Comparison of ENCODE assay signal across 14 cellular contexts in the genomic region with DNA sequence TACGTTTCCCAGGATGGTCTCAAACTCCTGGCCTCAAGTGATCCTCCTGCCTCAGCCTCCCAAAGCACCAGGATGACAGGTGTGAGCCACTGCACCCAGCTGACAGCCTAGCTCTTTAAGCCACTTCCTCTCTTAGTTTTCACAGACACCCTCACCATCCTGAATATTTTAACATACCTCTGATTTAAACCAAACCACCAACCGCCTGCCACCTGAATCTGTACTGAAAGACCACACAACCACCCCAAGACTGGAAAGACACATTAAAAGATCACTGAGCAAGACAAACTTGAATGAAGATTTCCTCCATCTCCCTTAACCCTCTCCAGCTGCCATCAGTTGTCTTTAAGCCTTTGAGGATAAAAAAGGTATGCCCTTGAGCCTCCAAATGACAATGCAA.
A peak's percentile ranks its signal among the peaks of the same experiment; 100 is the strongest.
DNase-seq lines count a peak whose midpoint lies in the region; ATAC-seq lines count a peak whose summit lies in the region.
"Had no signal": no experiment of that assay in that cellular context is flagged by ENCODE, and none has a peak within 500 bp of the region (broad histone marks: within the 10 kb centered on the region; RNA-seq: fewer than 3 reads in every experiment).

No MANE protein-coding gene starts in this region.

- H3K4me3 Mint-ChIP-seq in T-helper 1 cell treated with Interleukin-12 subunit alpha and Interleukin-12 subunit beta and Interleukin-4 antibody, amounts not matched to agents 30 μg/mL and 1 μg/mL, for 36 hours = peak overlapping the region; percentile 43
- peak overlapping the region in 9 of 10 donors; percentile 15 to 79 (median 48) for H3K4me3 Mint-ChIP-seq in naive thymus-derived CD8-positive, alpha-beta T cell

- H3K4me1 Mint-ChIP-seq in T-helper 1 cell treated with Interleukin-12 subunit alpha and Interleukin-12 subunit beta and Interleukin-4 antibody, amounts not matched to agents 30 μg/mL and 1 μg/mL, for 36 hours (ENCODE audit: low read depth) = peaks cover 46% of the 10 kb centered on the region
- H3K4me1 Mint-ChIP-seq in naive thymus-derived CD8-positive, alpha-beta T cell = peaks cover 24 to 70% (median 58%) of the 10 kb centered on the region in 4 donors

- DNase-seq in GF-D8 (lab: John Stamatoyannopoulos, UW) (peak; percentile 31), NCI-H2029 (lab: John Stamatoyannopoulos, UW) (no peak)
- peak in 5 of 10 donors; percentile 25 to 68 (median 40) for DNase-seq in naive thymus-derived CD8-positive, alpha-beta T cell
- DNase-seq: colonic mucosa; DMS79 treated with DMSO at 0.1 percent for 48 hours; foreskin keratinocyte; left lung; pancreas; stimulated activated CD4-positive, alpha-beta T cell treated with anti-CD3 and anti-CD28 coated beads, Interleukin-4, amount 100 ng/mL, for 4 hours; thyroid gland had no signal

- no peaks in the 10 kb centered on the region for H3K27me3 Mint-ChIP-seq in T-helper 1 cell treated with Interleukin-12 subunit alpha and Interleukin-12 subunit beta and Interleukin-4 antibody, amounts not matched to agents 30 μg/mL and 1 μg/mL, for 36 hours (ENCODE audit: low read depth)
- no peaks in the 10 kb centered on the region for H3K27me3 Mint-ChIP-seq in naive thymus-derived CD8-positive, alpha-beta T cell

- ATAC-seq in GM19351 (IDR thresholded peaks at IDR 0.05; ENCODE audit: unreplicated experiment) (peak; percentile 27), GM21717 (IDR thresholded peaks at IDR 0.05; ENCODE audit: unreplicated experiment) (no peak), HG03442 (IDR thresholded peaks at IDR 0.05; ENCODE audit: unreplicated experiment) (no peak)
- ATAC-seq in naive thymus-derived CD8-positive, alpha-beta T cell = peak; percentile 71 to 80
- ATAC-seq: foreskin keratinocyte, left lung, pancreas had no signal

- POLR2A ChIA-PET in naive thymus-derived CD8-positive, alpha-beta T cell (lab: Charles Lee) = interaction anchor here (0.7 to 2.0 kb wide), 4 partner anchors 8 to 305 kb away, joined by 3 to 7 read pairs (median 5); no protein-coding TSS in a partner anchor

- no peaks in the 10 kb centered on the region for H3K9me3 Mint-ChIP-seq in T-helper 1 cell treated with Interleukin-12 subunit alpha and Interleukin-12 subunit beta and Interleukin-4 antibody, amounts not matched to agents 30 μg/mL and 1 μg/mL, for 36 hours
- peaks cover 0 to 5% (median 0%) of the 10 kb centered on the region in 9 donors for H3K9me3 Mint-ChIP-seq in naive thymus-derived CD8-positive, alpha-beta T cell

- H3K27ac Mint-ChIP-seq in T-helper 1 cell treated with Interleukin-12 subunit alpha and Interleukin-12 subunit beta and Interleukin-4 antibody, amounts not matched to agents 30 μg/mL and 1 μg/mL, for 36 hours = peak overlapping the region; percentile 84
- H3K27ac Mint-ChIP-seq in naive thymus-derived CD8-positive, alpha-beta T cell = peak overlapping the region; percentile 9 to 87 (median 74)

- H3K36me3 Mint-ChIP-seq in T-helper 1 cell treated with Interleukin-12 subunit alpha and Interleukin-12 subunit beta and Interleukin-4 antibody, amounts not matched to agents 30 μg/mL and 1 μg/mL, for 36 hours (ENCODE audit: low read depth) = peaks cover 15% of the 10 kb centered on the region
- H3K36me3 Mint-ChIP-seq in naive thymus-derived CD8-positive, alpha-beta T cell = peaks cover 5 to 6% (median 5%) of the 10 kb centered on the region in 3 donors

Comparison
In these comparisons a context has a peak if more than half of its experiments do, and no peak if none do; other contexts are left out.
1. ATAC-seq: peak in GM19351 (single experiment) and naive thymus-derived CD8-positive, alpha-beta T cell (2 of 2); none in GM21717 (single experiment) and HG03442 (single experiment).